ENCODE assay signal across 8 cellular contexts in genomic region chr1:27873671-27874384, GRCh38. TPM values are rescaled to one million over a fixed set of nuclear protein-coding genes. Genes with fewer than 3 reads are reported as not detected.
DNase-seq lines count a peak whose midpoint lies in the region; ATAC-seq, FAIRE-seq and TF ChIP-seq lines count a peak whose summit lies in the region.

No MANE protein-coding gene starts in this region.

- H3K27ac ChIP-seq in gastrocnemius medialis, result peak overlapping the region; percentile 38 to 66 (median 55)

- peak overlapping the region in 2 of 4 donors; percentile 60 to 64 for H3K4me3 ChIP-seq in gastrocnemius medialis

- DNase-seq in GM12891 (ENCODE audit: insufficient read length, low spot score) (no peak), T-helper 17 cell (no peak), Right ventricle myocardium inferior (ENCODE audit: missing footprints) (peak; percentile 85), gastrocnemius medialis (no peak), NCI-H526 treated with DMSO at 0.1 percent for 48 hours (lab: John Stamatoyannopoulos, UW) (no peak), HuH-7 (ENCODE audit: low spot score) (no peak)

- H3K4me1 ChIP-seq in gastrocnemius medialis, result peaks cover 0 to 7% of the 10 kb centered on the region in 2 donors

- no peak for TF ChIP-seq CTCF in gastrocnemius medialis (IDR thresholded peaks at IDR 0.05 in 4 of 5, conservative IDR thresholded peaks at IDR 0.05 in 1 of 5)

- peak; percentile 26 for FAIRE-seq in GM12891 (lab: Jason Lieb, UNC)

- peaks cover 37% of the 10 kb centered on the region for H3K4me1 Mint-ChIP-seq in T-helper 17 cell

- H3K27ac Mint-ChIP-seq in T-helper 17 cell, result peak overlapping the region; percentile 98

- H3K36me3 Mint-ChIP-seq in T-helper 17 cell (ENCODE audit: low read depth), result peaks cover 13% of the 10 kb centered on the region

- H3K27me3 Mint-ChIP-seq in T-helper 17 cell, result no peaks in the 10 kb centered on the region

- no peaks in the 10 kb centered on the region for H3K36me3 ChIP-seq in gastrocnemius medialis

- intact Hi-C loops in Right ventricle myocardium inferior (cut with DNase I) (no loop called here), gastrocnemius medialis (cut with DNase I; ENCODE audit: low total_unique reads) (no loop called here)

- ATAC-seq in T-helper 17 cell (no peak), Right ventricle myocardium inferior (peak; percentile 26), gastrocnemius medialis (no peak), HG03175 (IDR thresholded peaks at IDR 0.05; ENCODE audit: unreplicated experiment) (no peak), GM19324 (IDR thresholded peaks at IDR 0.05; ENCODE audit: low FRiP score, unreplicated experiment) (no peak)

- no peaks in the 10 kb centered on the region for H3K9me3 ChIP-seq in T-helper 17 cell (ENCODE audit: control insufficient read depth, low read length, poor library complexity, severe bottlenecking)
- H3K9me3 ChIP-seq in gastrocnemius medialis, result no peaks in the 10 kb centered on the region

- H3K27me3 ChIP-seq in gastrocnemius medialis, result peaks cover 6 to 14% (median 12%) of the 10 kb centered on the region in 3 donors

- peak overlapping the region; percentile 100 for H3K4me3 Mint-ChIP-seq in T-helper 17 cell

- in situ Hi-C loops in gastrocnemius medialis (cut with MboI; ENCODE audit: low sequenced_read_pairs in 4 of 4), result loop anchor here in 1 of 4 donors (25.0 kb wide), 1 partner anchor 113 kb away; no protein-coding TSS in a partner anchor

- TF ChIP-seq POLR2A in GM12891 (IDR thresholded peaks at IDR 0.05; ENCODE audit: low read depth, low read length), result no peak
- peak in 1 of 2 donors; percentile 15 for TF ChIP-seq POLR2A in gastrocnemius medialis (IDR thresholded peaks at IDR 0.05)

TF ChIP-seq in GM12891, 5 proteins besides CTCF, POLR2A, EP300 and RAD21:
- no peak for TF ChIP-seq PAX5 (IDR thresholded peaks at IDR 0.05; ENCODE audit: insufficient read depth, low read length, severe bottlenecking)
- no peak for TF ChIP-seq POLR2AphosphoS5 (IDR thresholded peaks at IDR 0.05; ENCODE audit: low read depth, low read length)
- no peak for TF ChIP-seq TAF1 (IDR thresholded peaks at IDR 0.05; ENCODE audit: low read depth, low read length)
- no peak for TF ChIP-seq SPI1 (IDR thresholded peaks at IDR 0.05; ENCODE audit: low read depth, low read length)
- no peak for TF ChIP-seq POU2F2 (IDR thresholded peaks at IDR 0.05; ENCODE audit: low read depth, low read length)

RNA-seq across cellular contexts. Expression of gene THEMIS2, which starts 1.5 kb away (rescaled TPM):
- polyA plus RNA-seq in GM12891 (2012; ENCODE audit: low read depth, missing spikeins), result 38.9 TPM
- total RNA-seq in T-helper 17 cell (10 to 100 TPM; 33.6 to 72.0 TPM), Right ventricle myocardium inferior (6.3 TPM), gastrocnemius medialis (10 to 100 TPM in 1 of 4 donors, 1 to 10 TPM in 3; 2.3 to 10.8 (median 7.6) TPM)

RNA-seq across cellular contexts. Expression of gene RPA2, which starts 40.5 kb away (rescaled TPM):
- polyA plus RNA-seq in GM12891 (2012; ENCODE audit: low read depth, missing spikeins), result 71.9 TPM
- total RNA-seq in T-helper 17 cell (10 to 100 TPM; 21.3 to 33.3 TPM), Right ventricle myocardium inferior (24.0 TPM), gastrocnemius medialis (10 to 100 TPM; 46.3 to 66.4 (median 52.8) TPM)

RNA-seq across cellular contexts. Expression of gene PPP1R8, which starts 43.2 kb away (rescaled TPM):
- 31.4 TPM for polyA plus RNA-seq in GM12891 (2012; ENCODE audit: low read depth, missing spikeins)
- 10 to 100 TPM; 19.6 to 21.4 TPM for total RNA-seq in T-helper 17 cell
- total RNA-seq in Right ventricle myocardium inferior, result 23.9 TPM
- total RNA-seq in gastrocnemius medialis, result 10 to 100 TPM; 18.0 to 27.3 (median 25.0) TPM
